In genomic region chr11:73269353-73270088, GRCh38 we compare ENCODE assay signal across 1 cellular context.
TF ChIP-seq lines count a peak whose summit lies in the region.

No MANE protein-coding gene starts in this region.

TF ChIP-seq in SK-N-SH treated with all-trans-retinoic acid at 6 μM for 48 hours, 23 proteins besides CTCF, POLR2A, EP300 and RAD21 (continued from another document):
- TF ChIP-seq, protein P1, sequence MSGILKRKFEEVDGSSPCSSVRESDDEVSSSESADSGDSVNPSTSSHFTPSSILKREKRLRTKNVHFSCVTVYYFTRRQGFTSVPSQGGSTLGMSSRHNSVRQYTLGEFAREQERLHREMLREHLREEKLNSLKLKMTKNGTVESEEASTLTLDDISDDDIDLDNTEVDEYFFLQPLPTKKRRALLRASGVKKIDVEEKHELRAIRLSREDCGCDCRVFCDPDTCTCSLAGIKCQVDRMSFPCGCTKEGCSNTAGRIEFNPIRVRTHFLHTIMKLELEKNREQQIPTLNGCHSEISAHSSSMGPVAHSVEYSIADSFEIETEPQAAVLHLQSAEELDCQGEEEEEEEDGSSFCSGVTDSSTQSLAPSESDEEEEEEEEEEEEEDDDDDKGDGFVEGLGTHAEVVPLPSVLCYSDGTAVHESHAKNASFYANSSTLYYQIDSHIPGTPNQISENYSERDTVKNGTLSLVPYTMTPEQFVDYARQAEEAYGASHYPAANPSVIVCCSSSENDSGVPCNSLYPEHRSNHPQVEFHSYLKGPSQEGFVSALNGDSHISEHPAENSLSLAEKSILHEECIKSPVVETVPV (CRISPR knock-in tag; IDR thresholded peaks at IDR 0.05): no peak
- TF ChIP-seq ZNF565 (CRISPR knock-in tag; conservative IDR thresholded peaks at IDR 0.05; ENCODE audit: low read depth) (no peak), ESRRG (CRISPR knock-in tag; IDR thresholded peaks at IDR 0.05) (no peak)
- TF ChIP-seq, protein P2, sequence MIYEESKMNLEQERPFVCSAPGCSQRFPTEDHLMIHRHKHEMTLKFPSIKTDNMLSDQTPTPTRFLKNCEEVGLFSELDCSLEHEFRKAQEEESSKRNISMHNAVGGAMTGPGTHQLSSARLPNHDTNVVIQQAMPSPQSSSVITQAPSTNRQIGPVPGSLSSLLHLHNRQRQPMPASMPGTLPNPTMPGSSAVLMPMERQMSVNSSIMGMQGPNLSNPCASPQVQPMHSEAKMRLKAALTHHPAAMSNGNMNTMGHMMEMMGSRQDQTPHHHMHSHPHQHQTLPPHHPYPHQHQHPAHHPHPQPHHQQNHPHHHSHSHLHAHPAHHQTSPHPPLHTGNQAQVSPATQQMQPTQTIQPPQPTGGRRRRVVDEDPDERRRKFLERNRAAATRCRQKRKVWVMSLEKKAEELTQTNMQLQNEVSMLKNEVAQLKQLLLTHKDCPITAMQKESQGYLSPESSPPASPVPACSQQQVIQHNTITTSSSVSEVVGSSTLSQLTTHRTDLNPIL (CRISPR knock-in tag; IDR thresholded peaks at IDR 0.05; ENCODE audit: low read depth): no peak
